Comparison of ENCODE assay signal across 19 cellular contexts in genomic region chr14:99174920-99175319, GRCh38.
"Had no signal": no experiment of that assay in that cellular context is flagged by ENCODE, and none has a peak within 500 bp of the region (broad histone marks: within the 10 kb centered on the region; RNA-seq: fewer than 3 reads in every experiment).

No MANE protein-coding gene starts in this region.

- DNase-seq: activated CD4-positive, alpha-beta T cell treated with anti-CD3 and anti-CD28 coated beads for 48 hours; activated naive CD4-positive, alpha-beta T cell treated with anti-CD3 and anti-CD28 coated beads for 36 hours; amygdala; effector CD4-positive, alpha-beta T cell; foreskin keratinocyte; kidney glomerular epithelial cell; left ventricle myocardium inferior; natural killer cell; ovary; psoas muscle; stimulated activated CD4-positive, alpha-beta T cell treated with anti-CD3 and anti-CD28 coated beads, Interleukin-4, amount 100 ng/mL, for 24 hours; stimulated activated naive CD8-positive, alpha-beta T cell treated with anti-CD3 and anti-CD28 coated beads, Interleukin-15, Interleukin-2, amounts not matched to agents 100 U/mL and 50 U/mL, for 24 hours; substantia nigra had no signal

- ATAC-seq: foreskin keratinocyte; natural killer cell; psoas muscle; SK-N-SH treated with all-trans-retinoic acid at 6 μM for 48 hours; stimulated activated naive CD8-positive, alpha-beta T cell treated with anti-CD3 and anti-CD28 coated beads, Interleukin-15, Interleukin-2, amounts not matched to agents 100 U/mL and 50 U/mL, for 24 hours had no signal

- H3K27ac ChIP-seq: foreskin keratinocyte, left ventricle myocardium inferior, neutrophil, ovary, psoas muscle, right atrium auricular region, tibial nerve had no signal

- H3K4me3 ChIP-seq: left ventricle myocardium inferior, ovary, psoas muscle, right atrium auricular region, tibial nerve had no signal

- H3K27me3 ChIP-seq: foreskin keratinocyte, ovary, right atrium auricular region, tibial nerve had no signal

- H3K36me3 ChIP-seq: left ventricle myocardium inferior, neutrophil, ovary, right atrium auricular region, tibial nerve had no signal

- H3K36me3 Mint-ChIP-seq: natural killer cell had no signal

- H3K9me3 ChIP-seq: left ventricle myocardium inferior, neutrophil, ovary, psoas muscle, right atrium auricular region had no signal

- H3K9me3 Mint-ChIP-seq: activated T-helper 1 cell treated with anti-CD3 and anti-CD28 coated beads, Interleukin-12 subunit alpha, Interleukin-12 subunit beta, Interleukin-2, Interleukin-4 antibody, amounts not matched to agents 30 ng/mL and 10 ng/mL and 1 ng/mL, durations not matched to agents 14 hours and 24 hours and 36 hours; mesothelial cell of epicardium; natural killer cell had no signal

- H3K4me3 Mint-ChIP-seq: activated naive CD4-positive, alpha-beta T cell treated with anti-CD3 and anti-CD28 coated beads for 36 hours; activated T-helper 1 cell treated with anti-CD3 and anti-CD28 coated beads, Interleukin-12 subunit alpha, Interleukin-12 subunit beta, Interleukin-2, Interleukin-4 antibody, amounts not matched to agents 30 ng/mL and 10 ng/mL and 1 ng/mL, durations not matched to agents 14 hours and 24 hours and 36 hours; mesothelial cell of epicardium; natural killer cell had no signal

- H3K27ac Mint-ChIP-seq: activated T-helper 1 cell treated with anti-CD3 and anti-CD28 coated beads, Interleukin-12 subunit alpha, Interleukin-12 subunit beta, Interleukin-2, Interleukin-4 antibody, amounts not matched to agents 30 ng/mL and 10 ng/mL and 1 ng/mL, durations not matched to agents 14 hours and 24 hours and 36 hours; mesothelial cell of epicardium; natural killer cell had no signal
